Comparison of ENCODE assay signal across 8 cellular contexts in the genomic region with DNA sequence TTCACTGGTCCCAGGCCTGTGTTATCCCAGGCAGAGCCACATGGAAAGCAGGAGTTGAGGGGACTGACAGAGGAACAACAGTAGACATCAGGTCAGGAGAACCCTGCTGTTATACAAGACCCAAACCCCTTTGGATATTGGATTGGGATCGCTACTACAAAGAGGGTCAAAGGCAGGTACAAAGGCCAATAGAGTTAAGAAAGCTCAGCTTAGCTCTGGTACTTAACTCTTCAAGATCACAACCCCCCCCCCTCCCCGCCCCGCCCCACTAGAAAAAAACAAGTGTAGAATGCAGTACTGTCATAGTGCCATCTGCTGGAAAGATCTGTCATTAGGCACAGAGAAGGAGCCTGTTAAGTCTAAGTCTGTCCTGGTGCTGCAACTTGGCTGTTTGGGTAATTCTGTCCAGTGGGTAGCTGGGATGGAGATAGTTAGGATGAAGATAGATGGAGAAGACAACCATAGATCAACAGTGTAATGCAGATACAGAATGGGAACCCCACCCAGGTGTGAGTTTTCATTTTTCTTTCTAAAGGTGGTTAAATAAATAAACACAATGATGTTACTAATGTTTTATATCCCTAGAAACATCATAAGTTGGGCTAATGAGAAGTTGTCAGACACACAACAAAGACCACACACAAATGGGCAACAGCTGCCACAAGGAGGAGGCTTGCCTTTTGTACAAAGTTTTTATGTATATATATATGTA. TPM values are rescaled to one million over a fixed set of nuclear protein-coding genes. Genes with fewer than 3 reads are reported as not detected.
DNase-seq lines count a peak whose midpoint lies in the region; ATAC-seq and TF ChIP-seq lines count a peak whose summit lies in the region.

No MANE protein-coding gene starts in this region.

- no CpG with 5 or more reads among the region's 3 CpGs for WGBS in neuronal stem cell (ENCODE audit: extremely low coverage in 2 of 2, insufficient read length in 2 of 2, insufficient replicate concordance in 1 of 2), 2 donors

- TF ChIP-seq CTCF in fibroblast of villous mesenchyme (IDR thresholded peaks at IDR 0.05; ENCODE audit: insufficient read depth, low read depth, low read length), result peak; percentile 62

- H3K9ac ChIP-seq in neuronal stem cell (ENCODE audit: low read depth, low read length, poor library complexity), result no peak overlapping the region

- no peak overlapping the region for H3K4ac ChIP-seq in neuronal stem cell (ENCODE audit: low read length)

- no peaks in the 10 kb centered on the region for H3K9me3 Mint-ChIP-seq in activated CD4-positive, alpha-beta memory T cell treated with anti-CD3 and anti-CD28 coated beads, Interleukin-2, amount 10 ng/mL, durations not matched to agents 7 days and 5 days

- no peak overlapping the region for H2BK15ac ChIP-seq in neuronal stem cell (ENCODE audit: low read length)

- no peaks in the 10 kb centered on the region for H3K27me3 Mint-ChIP-seq in activated CD4-positive, alpha-beta memory T cell treated with anti-CD3 and anti-CD28 coated beads, Interleukin-2, amount 10 ng/mL, durations not matched to agents 7 days and 5 days

- no peaks in the 10 kb centered on the region for H3K9me3 ChIP-seq in neuronal stem cell (replicated peaks in 1 of 2; ENCODE audit: control insufficient read depth in 2 of 2, insufficient read depth in 1 of 2, low read depth in 1 of 2, low read length in 2 of 2)

- no peaks in the 10 kb centered on the region for H3K27me3 ChIP-seq in neuronal stem cell (ENCODE audit: control insufficient read depth in 3 of 3, insufficient read depth in 3 of 3, low read depth in 1 of 3, low read length in 3 of 3)

- peaks cover 49% of the 10 kb centered on the region for H3K36me3 Mint-ChIP-seq in activated CD4-positive, alpha-beta memory T cell treated with anti-CD3 and anti-CD28 coated beads, Interleukin-2, amount 10 ng/mL, durations not matched to agents 7 days and 5 days (ENCODE audit: low read depth)

- H3K79me1 ChIP-seq in neuronal stem cell (ENCODE audit: low read depth, low read length), result no peaks in the 10 kb centered on the region

- CTCF ChIA-PET in activated CD4-positive, alpha-beta memory T cell treated with anti-CD3 and anti-CD28 coated beads, Interleukin-2, amount 10 ng/mL, durations not matched to agents 7 days and 5 days (lab: Charles Lee), result interaction anchor here (0.6 to 8.6 kb wide), 20 partner anchors 11 to 343 kb away, joined by 3 to 69 read pairs (median 4); a partner anchor contains a TSS

- H4K91ac ChIP-seq in neuronal stem cell (ENCODE audit: low read depth, low read length, poor library complexity), result no peak overlapping the region

- peaks cover 0 to 4% of the 10 kb centered on the region in 2 donors for H3K4me1 ChIP-seq in neuronal stem cell (ENCODE audit: control insufficient read depth in 2 of 2, insufficient read depth in 1 of 2, low read depth in 1 of 2, low read length in 2 of 2)

- H3K18ac ChIP-seq in neuronal stem cell (ENCODE audit: low read length), result no peak overlapping the region

- H3K23ac ChIP-seq in neuronal stem cell (ENCODE audit: low read depth, low read length, poor library complexity), result no peak overlapping the region

- H3K4me3 Mint-ChIP-seq in activated CD4-positive, alpha-beta memory T cell treated with anti-CD3 and anti-CD28 coated beads, Interleukin-2, amount 10 ng/mL, durations not matched to agents 7 days and 5 days, result no peak overlapping the region

- H3K27ac Mint-ChIP-seq in activated CD4-positive, alpha-beta memory T cell treated with anti-CD3 and anti-CD28 coated beads, Interleukin-2, amount 10 ng/mL, durations not matched to agents 7 days and 5 days, result peak overlapping the region; percentile 44

- ATAC-seq in HG03342 (IDR thresholded peaks at IDR 0.05; ENCODE audit: unreplicated experiment), result peak; percentile 52
- ATAC-seq in GM21381 (IDR thresholded peaks at IDR 0.05; ENCODE audit: unreplicated experiment), result no peak
- no peak for ATAC-seq in GM19397 (IDR thresholded peaks at IDR 0.05; ENCODE audit: unreplicated experiment)

- no peak overlapping the region for H2AK5ac ChIP-seq in neuronal stem cell (ENCODE audit: low read depth, low read length)

- no peak overlapping the region for H2BK5ac ChIP-seq in neuronal stem cell (ENCODE audit: low read length)

- H3K4me3 ChIP-seq in fibroblast of villous mesenchyme (ENCODE audit: low read depth, low read length), result no peak overlapping the region
- H3K4me3 ChIP-seq in neuronal stem cell (ENCODE audit: low read length in 2 of 2), result no peak overlapping the region

- DNase-seq in EL (peak; percentile 76), NCI-H69 (lab: John Stamatoyannopoulos, UW) (peak; percentile 70), fibroblast of villous mesenchyme (ENCODE audit: low read depth) (peak; percentile 79), neuronal stem cell (ENCODE audit: low spot score) (peak; percentile 64)
- peak; percentile 48 for DNase-seq in activated CD4-positive, alpha-beta memory T cell treated with anti-CD3 and anti-CD28 coated beads, Interleukin-2, amount 10 ng/mL, durations not matched to agents 7 days and 5 days

- H3K4me2 ChIP-seq in neuronal stem cell (ENCODE audit: insufficient read depth, low read length, poor library complexity, severe bottlenecking), result no peak overlapping the region

- H3K4me1 Mint-ChIP-seq in activated CD4-positive, alpha-beta memory T cell treated with anti-CD3 and anti-CD28 coated beads, Interleukin-2, amount 10 ng/mL, durations not matched to agents 7 days and 5 days, result peaks cover 19% of the 10 kb centered on the region

- no peak overlapping the region for H3K14ac ChIP-seq in neuronal stem cell (ENCODE audit: low read length)

- H3K27ac ChIP-seq in neuronal stem cell (replicated peaks; ENCODE audit: low read length), result no peak overlapping the region

- POLR2A ChIA-PET in activated CD4-positive, alpha-beta memory T cell treated with anti-CD3 and anti-CD28 coated beads, Interleukin-2, amount 10 ng/mL, durations not matched to agents 7 days and 5 days (lab: Charles Lee), result interaction anchor here (0.8 to 3.6 kb wide), 8 partner anchors 12 to 330 kb away, joined by 3 to 16 read pairs (median 4); a partner anchor contains a TSS

- H3K36me3 ChIP-seq in neuronal stem cell (replicated peaks in 1 of 2; ENCODE audit: control insufficient read depth in 2 of 2, insufficient read depth in 2 of 2, low read length in 2 of 2), result peaks cover 36 to 73% of the 10 kb centered on the region in 2 donors

- no peak overlapping the region for H4K8ac ChIP-seq in neuronal stem cell (ENCODE audit: low read depth, low read length)

- H2BK12ac ChIP-seq in neuronal stem cell (ENCODE audit: low read length), result no peak overlapping the region

- H2BK120ac ChIP-seq in neuronal stem cell (ENCODE audit: low read depth, low read length), result no peak overlapping the region

- no peak overlapping the region for H2AFZ ChIP-seq in neuronal stem cell (ENCODE audit: low read length)

RNA-seq across cellular contexts. Expression of a gene that starts 17.2 kb away (rescaled TPM):
- 1 to 10 TPM in 1 of 2 experiments, under 1 TPM in 1; 0.98 to 1.2 TPM for total RNA-seq in activated CD4-positive, alpha-beta memory T cell treated with anti-CD3 and anti-CD28 coated beads, Interleukin-2, amount 10 ng/mL, durations not matched to agents 7 days and 5 days
- total RNA-seq in fibroblast of villous mesenchyme, result under 0.01 and 0.43 TPM in 2 replicates
- polyA plus RNA-seq in neuronal stem cell (2013, experiment 1 of 2), result 1.8 TPM
- 1.8 TPM for polyA plus RNA-seq in neuronal stem cell (2013, experiment 2 of 2)

RNA-seq across cellular contexts. Expression of a gene that starts 18.7 kb away (rescaled TPM):
- 10 to 100 TPM; 71.8 to 73.5 TPM for total RNA-seq in activated CD4-positive, alpha-beta memory T cell treated with anti-CD3 and anti-CD28 coated beads, Interleukin-2, amount 10 ng/mL, durations not matched to agents 7 days and 5 days
- total RNA-seq in fibroblast of villous mesenchyme, result 60.9 and 68.6 TPM in 2 replicates
- polyA plus RNA-seq in neuronal stem cell (2013, experiment 1 of 2), result 58.0 TPM
- polyA plus RNA-seq in neuronal stem cell (2013, experiment 2 of 2), result 55.8 TPM

RNA-seq across cellular contexts. Expression of a gene that starts 28.7 kb away (rescaled TPM):
- 10 to 100 TPM; 88.5 to 98.6 TPM for total RNA-seq in activated CD4-positive, alpha-beta memory T cell treated with anti-CD3 and anti-CD28 coated beads, Interleukin-2, amount 10 ng/mL, durations not matched to agents 7 days and 5 days
- total RNA-seq in fibroblast of villous mesenchyme, result 104 and 108 TPM in 2 replicates
- polyA plus RNA-seq in neuronal stem cell (2013, experiment 1 of 2), result 4.7 TPM
- polyA plus RNA-seq in neuronal stem cell (2013, experiment 2 of 2), result 4.6 TPM

RNA-seq across cellular contexts. Expression of a gene that starts 28.9 kb away (rescaled TPM):
- total RNA-seq in activated CD4-positive, alpha-beta memory T cell treated with anti-CD3 and anti-CD28 coated beads, Interleukin-2, amount 10 ng/mL, durations not matched to agents 7 days and 5 days, result 10 to 100 TPM; 46.3 to 49.8 TPM
- 56.7 and 82.5 TPM in 2 replicates for total RNA-seq in fibroblast of villous mesenchyme
- 88.1 TPM for polyA plus RNA-seq in neuronal stem cell (2013, experiment 1 of 2)
- 93.5 TPM for polyA plus RNA-seq in neuronal stem cell (2013, experiment 2 of 2)

RNA-seq across cellular contexts. Expression of a gene that starts 56.6 kb away (rescaled TPM):
- total RNA-seq in activated CD4-positive, alpha-beta memory T cell treated with anti-CD3 and anti-CD28 coated beads, Interleukin-2, amount 10 ng/mL, durations not matched to agents 7 days and 5 days, result 10 to 100 TPM; 60.2 to 66.5 TPM
- total RNA-seq in fibroblast of villous mesenchyme, result 29.8 and 46.7 TPM in 2 replicates
- 59.1 TPM for polyA plus RNA-seq in neuronal stem cell (2013, experiment 1 of 2)
- polyA plus RNA-seq in neuronal stem cell (2013, experiment 2 of 2), result 60.9 TPM
